ENCODE assay signal across 7 cellular contexts in the genomic region with DNA sequence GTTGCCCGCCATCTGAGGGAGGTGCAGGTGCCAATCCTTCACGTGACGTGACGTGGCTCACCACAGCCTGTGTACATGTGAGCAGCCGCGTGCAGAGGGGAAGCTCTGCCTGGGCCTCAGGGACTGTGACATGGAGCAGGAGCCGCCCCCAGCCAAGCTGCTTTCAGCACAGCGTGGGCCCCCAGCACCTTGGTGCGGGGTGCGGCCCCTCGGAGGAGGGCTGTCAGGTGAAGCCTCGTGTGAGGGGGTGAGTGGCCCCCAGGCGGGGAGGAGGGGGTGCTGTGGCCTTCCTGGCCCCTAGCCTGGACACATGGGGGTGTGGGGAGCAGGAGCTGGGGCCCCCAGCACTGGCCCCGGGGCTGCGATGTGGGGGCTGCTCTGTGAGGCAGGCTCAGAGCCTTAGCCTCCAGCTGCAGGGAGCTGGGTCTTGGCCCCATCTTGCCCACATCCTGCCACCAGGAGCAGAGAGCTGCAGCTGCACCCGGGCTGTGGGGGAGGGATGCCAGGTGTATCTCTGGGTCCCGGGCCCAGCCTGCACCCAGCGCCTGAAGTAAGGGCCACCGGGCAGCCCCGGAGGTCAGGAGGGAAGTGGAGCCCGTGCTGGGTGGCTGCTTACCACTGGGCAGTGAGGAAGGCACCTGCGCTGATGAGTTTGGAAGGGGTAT. TPM values are rescaled to one million over a fixed set of nuclear protein-coding genes. Genes with fewer than 3 reads are reported as not detected.
A peak's percentile ranks its signal among the peaks of the same experiment; 100 is the strongest.
DNase-seq lines count a peak whose midpoint lies in the region; ATAC-seq and TF ChIP-seq lines count a peak whose summit lies in the region.

TSS of gene ADORA2A (plus strand) at position 100 of the 665 bp plus-strand sequence. CDS start 5,806 bp downstream, outside the sequence.

- H3K27me3 ChIP-seq in HL-60 (ENCODE audit: insufficient read depth, poor library complexity, severe bottlenecking): no peaks in the 10 kb centered on the region
- peaks cover 0 to 8% of the 10 kb centered on the region in 2 donors for H3K27me3 ChIP-seq in left lung
- H3K27me3 ChIP-seq in SJCRH30: no peaks in the 10 kb centered on the region

- H3K4me3 ChIP-seq in HL-60 (replicated peaks; ENCODE audit: insufficient read depth, low read length): peak within 1 kb of the TSS; percentile 25
- peak within 1 kb of the TSS in 1 of 2 donors; percentile 30 for H3K4me3 ChIP-seq in left lung
- no peak within 1 kb of the TSS for H3K4me3 ChIP-seq in SJCRH30

- intact Hi-C loops in left lung (cut with DNase I): loop anchor here in 1 of 2 donors (10.0 kb wide), 1 partner anchor 77 kb away; no protein-coding TSS in a partner anchor

- H3K9me3 ChIP-seq in left lung (no peaks in the 10 kb centered on the region), SJCRH30 (replicated peaks) (no peaks in the 10 kb centered on the region)

- ATAC-seq in GM19452 (IDR thresholded peaks at IDR 0.05; ENCODE audit: unreplicated experiment) (peak; percentile 52), left lung (no peak), HG03457 (IDR thresholded peaks at IDR 0.05; ENCODE audit: unreplicated experiment) (no peak)

- peak; percentile 60 to 86 for DNase-seq in HL-60 (ENCODE audit: low read depth in 1 of 2, low spot score in 1 of 2)
- peak; percentile 89 for DNase-seq in activated CD8-positive, alpha-beta memory T cell treated with anti-CD3 and anti-CD28 coated beads, Interleukin-2, amount 50 U/mL, for 48 hours
- DNase-seq in left lung: peak; percentile 70 to 91
- peak; percentile 77 for DNase-seq in stimulated activated naive CD4-positive, alpha-beta T cell treated with Interleukin-2 at 50 U/mL for 16 hours (lab: John Stamatoyannopoulos, UW)
- no peak for DNase-seq in SJCRH30

- H3K4me1 ChIP-seq in left lung (peaks cover 13 to 95% of the 10 kb centered on the region in 2 donors), SJCRH30 (peaks cover 36% of the 10 kb centered on the region)

- no peaks in the 10 kb centered on the region for H3K36me3 ChIP-seq in left lung
- H3K36me3 ChIP-seq in SJCRH30: no peaks in the 10 kb centered on the region

- peak within 1 kb of the TSS; percentile 74 for H3K27ac ChIP-seq in HL-60 (replicated peaks)
- peak within 1 kb of the TSS in 1 of 2 donors; percentile 79 for H3K27ac ChIP-seq in left lung
- H3K27ac ChIP-seq in SJCRH30: no peak within 1 kb of the TSS

- TF ChIP-seq CTCF in HL-60 (IDR thresholded peaks at IDR 0.05; ENCODE audit: insufficient read depth, low read length): no peak
- TF ChIP-seq CTCF in left lung (IDR thresholded peaks at IDR 0.05): no peak

RNA-seq across cellular contexts. Expression of gene ADORA2A, which starts in this region (rescaled TPM):
- 10 to 100 TPM; 11.5 to 16.8 TPM for total RNA-seq in left lung
- total RNA-seq in SJCRH30 (2014; rRNA removed; shearing (Covaris generic)): 6.9 and 8.7 TPM in 2 replicates

Comparison
In these comparisons a context has a peak if more than half of its experiments do, and no peak if none do; other contexts are left out.
1. DNase-seq: peak in HL-60 (2 of 2), activated CD8-positive, alpha-beta memory T cell treated with anti-CD3 and anti-CD28 coated beads, Interleukin-2, amount 50 U/mL, for 48 hours (single experiment), left lung (2 of 2) and stimulated activated naive CD4-positive, alpha-beta T cell treated with Interleukin-2 at 50 U/mL for 16 hours (single experiment); none in SJCRH30 (0 of 2).